Comparison of ENCODE assay signal across 2 cellular contexts in genomic region chr22:36362077-36362476, GRCh38.
TF ChIP-seq lines count a peak whose summit lies in the region.

No MANE protein-coding gene starts in this region.

TF ChIP-seq in SK-N-SH, 30 proteins besides CTCF, POLR2A, EP300 and RAD21 (continued from another document):
- TF ChIP-seq ZBTB33 (IDR thresholded peaks at IDR 0.05; ENCODE audit: borderline replicate concordance, low read depth) (no peak), SIN3A (IDR thresholded peaks at IDR 0.05; ENCODE audit: borderline replicate concordance, low read depth, low read length) (no peak), ELF1 (IDR thresholded peaks at IDR 0.05) (no peak), EZH2phosphoT487 (IDR thresholded peaks at IDR 0.05; ENCODE audit: borderline replicate concordance, low read depth) (no peak), MAX (IDR thresholded peaks at IDR 0.05; ENCODE audit: low read depth) (no peak)
- TF ChIP-seq, protein P1, sequence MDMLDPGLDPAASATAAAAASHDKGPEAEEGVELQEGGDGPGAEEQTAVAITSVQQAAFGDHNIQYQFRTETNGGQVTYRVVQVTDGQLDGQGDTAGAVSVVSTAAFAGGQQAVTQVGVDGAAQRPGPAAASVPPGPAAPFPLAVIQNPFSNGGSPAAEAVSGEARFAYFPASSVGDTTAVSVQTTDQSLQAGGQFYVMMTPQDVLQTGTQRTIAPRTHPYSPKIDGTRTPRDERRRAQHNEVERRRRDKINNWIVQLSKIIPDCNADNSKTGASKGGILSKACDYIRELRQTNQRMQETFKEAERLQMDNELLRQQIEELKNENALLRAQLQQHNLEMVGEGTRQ (IDR thresholded peaks at IDR 0.05; ENCODE audit: borderline replicate concordance, low read depth, low read length): no peak

TF ChIP-seq in SK-N-SH treated with all-trans-retinoic acid at 6 μM for 48 hours, 23 proteins besides CTCF, POLR2A, EP300 and RAD21 (continued from another document):
- TF ChIP-seq OSR1 (CRISPR knock-in tag; IDR thresholded peaks at IDR 0.05) (no peak), RARB (CRISPR knock-in tag; IDR thresholded peaks at IDR 0.05) (no peak), POU6F1 (CRISPR knock-in tag; IDR thresholded peaks at IDR 0.05; ENCODE audit: borderline replicate concordance, low read depth) (no peak), ZFP30 (CRISPR knock-in tag; IDR thresholded peaks at IDR 0.05) (no peak), TCF4 (CRISPR knock-in tag; IDR thresholded peaks at IDR 0.05; ENCODE audit: borderline replicate concordance) (no peak), ARNTL (CRISPR knock-in tag; IDR thresholded peaks at IDR 0.05; ENCODE audit: borderline replicate concordance, low read depth) (no peak), ZNF70 (CRISPR knock-in tag; IDR thresholded peaks at IDR 0.05) (no peak), PPARA (CRISPR knock-in tag; IDR thresholded peaks at IDR 0.05; ENCODE audit: borderline replicate concordance) (no peak), CSRNP3 (CRISPR knock-in tag; IDR thresholded peaks at IDR 0.05) (no peak)
